ENCODE assay signal across 32 cellular contexts in genomic region chr1:196373798-196374197, GRCh38.
"Had no signal": no experiment of that assay in that cellular context is flagged by ENCODE, and none has a peak within 500 bp of the region (broad histone marks: within the 10 kb centered on the region; RNA-seq: fewer than 3 reads in every experiment).

No MANE protein-coding gene starts in this region.

- H3K4me1 Mint-ChIP-seq: activated CD8-positive, alpha-beta memory T cell treated with anti-CD3 and anti-CD28 coated beads, Interleukin-2, amount 10 ng/mL, durations not matched to agents 7 days and 5 days; activated naive CD4-positive, alpha-beta T cell treated with anti-CD3 and anti-CD28 coated beads, Interleukin-2, amount 10 ng/mL, durations not matched to agents 7 days and 5 days; activated naive CD8-positive, alpha-beta T cell treated with anti-CD3 and anti-CD28 coated beads, Interleukin-2, amount 50 U/mL, for 24 hours; brain had no signal

- ATAC-seq: activated CD8-positive, alpha-beta memory T cell treated with anti-CD3 and anti-CD28 coated beads, Interleukin-2, amount 10 ng/mL, durations not matched to agents 7 days and 5 days; activated naive CD8-positive, alpha-beta T cell treated with anti-CD3 and anti-CD28 coated beads, Interleukin-2, amount 50 U/mL, for 24 hours; PC-3; SK-N-SH treated with all-trans-retinoic acid at 6 μM for 48 hours had no signal

- H3K4me3 ChIP-seq: Peyer's patch had no signal

- H3K36me3 ChIP-seq: Peyer's patch had no signal

- H3K27ac Mint-ChIP-seq: activated CD4-positive, alpha-beta memory T cell treated with anti-CD3 and anti-CD28 coated beads, Interleukin-2, amount 10 ng/mL, durations not matched to agents 7 days and 5 days; activated CD8-positive, alpha-beta memory T cell treated with anti-CD3 and anti-CD28 coated beads, Interleukin-2, amount 10 ng/mL, durations not matched to agents 7 days and 5 days; activated naive CD4-positive, alpha-beta T cell treated with anti-CD3 and anti-CD28 coated beads, Interleukin-2, amount 10 ng/mL, durations not matched to agents 7 days and 5 days; activated naive CD8-positive, alpha-beta T cell; activated naive CD8-positive, alpha-beta T cell treated with anti-CD3 and anti-CD28 coated beads, Interleukin-2, amount 50 U/mL, for 24 hours; brain had no signal

- H3K9me3 ChIP-seq: Peyer's patch had no signal

- H3K4me3 Mint-ChIP-seq: activated CD4-positive, alpha-beta memory T cell treated with anti-CD3 and anti-CD28 coated beads, Interleukin-2, amount 10 ng/mL, durations not matched to agents 7 days and 5 days; activated CD8-positive, alpha-beta memory T cell treated with anti-CD3 and anti-CD28 coated beads, Interleukin-2, amount 10 ng/mL, durations not matched to agents 7 days and 5 days; activated naive CD4-positive, alpha-beta T cell treated with anti-CD3 and anti-CD28 coated beads, Interleukin-2, amount 10 ng/mL, durations not matched to agents 7 days and 5 days; activated naive CD8-positive, alpha-beta T cell; activated naive CD8-positive, alpha-beta T cell treated with anti-CD3 and anti-CD28 coated beads, Interleukin-2, amount 50 U/mL, for 24 hours; brain had no signal

- H3K9me3 Mint-ChIP-seq: activated CD4-positive, alpha-beta memory T cell treated with anti-CD3 and anti-CD28 coated beads, Interleukin-2, amount 10 ng/mL, durations not matched to agents 7 days and 5 days; activated naive CD4-positive, alpha-beta T cell treated with anti-CD3 and anti-CD28 coated beads, Interleukin-2, amount 10 ng/mL, durations not matched to agents 7 days and 5 days; activated naive CD8-positive, alpha-beta T cell treated with anti-CD3 and anti-CD28 coated beads, Interleukin-2, amount 50 U/mL, for 24 hours; brain had no signal

- DNase-seq: activated CD4-positive, alpha-beta memory T cell treated with anti-CD3 and anti-CD28 coated beads, Interleukin-2, amount 10 ng/mL, durations not matched to agents 7 days and 5 days; activated CD4-positive, alpha-beta T cell treated with anti-CD3 and anti-CD28 coated beads for 1 hour; activated CD4-positive, alpha-beta T cell treated with anti-CD3 and anti-CD28 coated beads for 48 hours; activated CD4-positive, CD25-positive, alpha-beta regulatory T cell; activated CD8-positive, alpha-beta memory T cell treated with anti-CD3 and anti-CD28 coated beads for 24 hours; activated CD8-positive, alpha-beta memory T cell treated with anti-CD3 and anti-CD28 coated beads, Interleukin-2, amount 10 ng/mL, durations not matched to agents 7 days and 5 days; activated CD8-positive, alpha-beta memory T cell treated with anti-CD3 and anti-CD28 coated beads, Interleukin-2, amount 50 U/mL, for 48 hours; activated effector memory CD4-positive, alpha-beta T cell treated with Interleukin-2 at 50 U/mL for 16 hours; activated naive CD4-positive, alpha-beta T cell treated with anti-CD3 and anti-CD28 coated beads, Interleukin-2, amount 10 ng/mL, durations not matched to agents 7 days and 5 days; activated naive CD8-positive, alpha-beta T cell treated with anti-CD3 and anti-CD28 coated beads, Interleukin-2, amount 50 U/mL, for 24 hours; activated T-cell treated with anti-CD3 and anti-CD28 coated beads, Interleukin-2, amount 50 U/mL, for 48 hours; anterior cingulate cortex; caudate nucleus; cerebellar nuclear complex; NCI-H1105; NCI-H1417 treated with DMSO at 0.1 percent for 48 hours; NCI-H187 treated with DMSO at 0.1 percent for 48 hours; NCI-H2081 treated with DMSO at 0.1 percent for 48 hours; NCI-H345; NCI-H524 treated with DMSO at 0.1 percent for 48 hours; PC-3; Peyer's patch; RPMI8226; SHP77 treated with DMSO at 0.1 percent for 48 hours; SW 1271; T-helper 1 cell; T-helper 2 cell; T-helper 9 cell had no signal

- H3K36me3 Mint-ChIP-seq: activated CD8-positive, alpha-beta memory T cell treated with anti-CD3 and anti-CD28 coated beads, Interleukin-2, amount 10 ng/mL, durations not matched to agents 7 days and 5 days; activated naive CD4-positive, alpha-beta T cell treated with anti-CD3 and anti-CD28 coated beads, Interleukin-2, amount 10 ng/mL, durations not matched to agents 7 days and 5 days; activated naive CD8-positive, alpha-beta T cell had no signal

- H3K27me3 ChIP-seq: Peyer's patch had no signal

- H3K27ac ChIP-seq: Peyer's patch, VCaP had no signal

- H3K4me1 ChIP-seq: Peyer's patch had no signal

- H3K27me3 Mint-ChIP-seq: activated CD4-positive, alpha-beta memory T cell treated with anti-CD3 and anti-CD28 coated beads, Interleukin-2, amount 10 ng/mL, durations not matched to agents 7 days and 5 days; activated CD8-positive, alpha-beta memory T cell treated with anti-CD3 and anti-CD28 coated beads, Interleukin-2, amount 10 ng/mL, durations not matched to agents 7 days and 5 days; activated naive CD4-positive, alpha-beta T cell treated with anti-CD3 and anti-CD28 coated beads, Interleukin-2, amount 10 ng/mL, durations not matched to agents 7 days and 5 days; activated naive CD8-positive, alpha-beta T cell; activated naive CD8-positive, alpha-beta T cell treated with anti-CD3 and anti-CD28 coated beads, Interleukin-2, amount 50 U/mL, for 24 hours; brain had no signal
